Comparison of ENCODE assay signal across 1 cellular context in the genomic region with DNA sequence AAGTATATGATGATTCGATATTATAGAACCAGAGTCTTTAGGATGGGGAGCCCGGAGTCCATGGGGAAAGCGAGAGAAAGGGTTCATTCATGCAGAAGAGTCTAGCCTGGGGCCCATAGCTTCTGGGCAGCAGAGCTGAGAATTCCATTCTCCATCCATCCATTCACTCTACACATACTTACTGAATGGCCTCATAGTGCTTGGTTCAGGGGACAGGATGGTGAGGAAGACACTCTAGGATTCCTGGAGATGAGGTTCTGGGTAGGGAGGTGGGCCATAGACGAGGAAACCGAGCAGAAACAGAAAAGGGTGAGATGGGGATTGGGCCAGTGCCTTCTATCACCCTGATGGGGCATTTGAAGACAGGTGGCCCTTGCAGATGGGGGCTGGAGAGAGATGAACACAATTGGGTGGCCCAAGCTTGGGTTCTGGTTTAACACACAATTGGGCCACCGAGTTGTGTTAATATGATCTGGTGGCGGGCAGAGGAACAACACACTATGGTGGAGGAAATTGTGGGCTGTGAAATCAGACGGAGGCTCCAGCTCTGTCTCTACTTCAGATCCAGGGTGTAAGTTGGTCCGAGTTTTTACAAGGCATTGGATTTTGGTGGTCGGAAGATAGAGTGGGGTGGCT.
TF ChIP-seq lines count a peak whose summit lies in the region.

No MANE protein-coding gene starts in this region.

TF ChIP-seq in K562, 482 proteins besides CTCF, POLR2A, EP300 and RAD21 (continues in another document):
- TF ChIP-seq, protein P1, sequence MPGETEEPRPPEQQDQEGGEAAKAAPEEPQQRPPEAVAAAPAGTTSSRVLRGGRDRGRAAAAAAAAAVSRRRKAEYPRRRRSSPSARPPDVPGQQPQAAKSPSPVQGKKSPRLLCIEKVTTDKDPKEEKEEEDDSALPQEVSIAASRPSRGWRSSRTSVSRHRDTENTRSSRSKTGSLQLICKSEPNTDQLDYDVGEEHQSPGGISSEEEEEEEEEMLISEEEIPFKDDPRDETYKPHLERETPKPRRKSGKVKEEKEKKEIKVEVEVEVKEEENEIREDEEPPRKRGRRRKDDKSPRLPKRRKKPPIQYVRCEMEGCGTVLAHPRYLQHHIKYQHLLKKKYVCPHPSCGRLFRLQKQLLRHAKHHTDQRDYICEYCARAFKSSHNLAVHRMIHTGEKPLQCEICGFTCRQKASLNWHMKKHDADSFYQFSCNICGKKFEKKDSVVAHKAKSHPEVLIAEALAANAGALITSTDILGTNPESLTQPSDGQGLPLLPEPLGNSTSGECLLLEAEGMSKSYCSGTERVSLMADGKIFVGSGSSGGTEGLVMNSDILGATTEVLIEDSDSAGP (CRISPR knock-in tag; IDR thresholded peaks at IDR 0.05), result no peak
- TF ChIP-seq, protein P2, sequence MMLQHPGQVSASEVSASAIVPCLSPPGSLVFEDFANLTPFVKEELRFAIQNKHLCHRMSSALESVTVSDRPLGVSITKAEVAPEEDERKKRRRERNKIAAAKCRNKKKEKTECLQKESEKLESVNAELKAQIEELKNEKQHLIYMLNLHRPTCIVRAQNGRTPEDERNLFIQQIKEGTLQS (IDR thresholded peaks at IDR 0.05), result no peak
- TF ChIP-seq, protein P2 (CRISPR knock-in tag; conservative IDR thresholded peaks at IDR 0.05), result no peak
- TF ChIP-seq MTA2 (IDR thresholded peaks at IDR 0.05; ENCODE audit: low read depth) (no peak), XRCC4 (IDR thresholded peaks at IDR 0.05; ENCODE audit: extremely low read depth, insufficient read depth, insufficient read length) (no peak), BCOR (IDR thresholded peaks at IDR 0.05) (no peak), SMAD4 (CRISPR knock-in tag; conservative IDR thresholded peaks at IDR 0.05) (no peak), NFXL1 (CRISPR knock-in tag; IDR thresholded peaks at IDR 0.05) (peak; percentile 16; the same call in 1 of the 2 replicates), MEF2D (tag; conservative IDR thresholded peaks at IDR 0.05; ENCODE audit: low read depth) (peak; percentile 3; the same call in 1 of the 2 replicates), LCOR (CRISPR knock-in tag; IDR thresholded peaks at IDR 0.05) (no peak), COPS2 (conservative IDR thresholded peaks at IDR 0.05) (no peak), U2AF2 (optimal IDR thresholded peaks at IDR 0.05; ENCODE audit: low read depth, low read length) (no peak), EHMT2 (IDR thresholded peaks at IDR 0.05) (no peak), SRSF7 (optimal IDR thresholded peaks at IDR 0.05; ENCODE audit: low read depth, low read length) (no peak), GABPB1 (CRISPR knock-in tag; IDR thresholded peaks at IDR 0.05) (no peak), CBX8 (IDR thresholded peaks at IDR 0.05; ENCODE audit: borderline replicate concordance, extremely low read depth, low read depth, low read length, poor library complexity, severe bottlenecking) (no peak), ZNF766 (CRISPR knock-in tag; conservative IDR thresholded peaks at IDR 0.05) (no peak), TCF3 (CRISPR knock-in tag; IDR thresholded peaks at IDR 0.05) (no peak), MECOM (CRISPR knock-in tag; IDR thresholded peaks at IDR 0.05) (0 out of 2 replicates have a peak, but pooled peaks have one; percentile 20), NR2C2 (CRISPR knock-in tag; IDR thresholded peaks at IDR 0.05) (no peak), NR2C2 (tag; IDR thresholded peaks at IDR 0.05) (0 out of 2 replicates have a peak, but pooled peaks have one; percentile 7), JUNB (CRISPR knock-in tag; conservative IDR thresholded peaks at IDR 0.05) (no peak), RFX7 (CRISPR knock-in tag; IDR thresholded peaks at IDR 0.05) (no peak), ZNF436 (CRISPR knock-in tag; IDR thresholded peaks at IDR 0.05) (no peak), L3MBTL2 (IDR thresholded peaks at IDR 0.05) (0 out of 2 replicates have a peak, but pooled peaks have one; percentile 50), ZZZ3 (IDR thresholded peaks at IDR 0.05) (no peak), ZNF41 (CRISPR knock-in tag; conservative IDR thresholded peaks at IDR 0.05) (no peak), FOXK2 (conservative IDR thresholded peaks at IDR 0.05 in 1 of 2, IDR thresholded peaks at IDR 0.05 in 1 of 2; ENCODE audit: low read depth in 2 of 2) (no peak), ZNF212 (CRISPR knock-in tag; IDR thresholded peaks at IDR 0.05) (no peak), RAD51 (IDR thresholded peaks at IDR 0.05; ENCODE audit: borderline replicate concordance, low read depth) (no peak), CAMTA2 (CRISPR knock-in tag; conservative IDR thresholded peaks at IDR 0.05) (no peak), KLF1 (tag; IDR thresholded peaks at IDR 0.05) (peak; percentile 65; the same call in 1 of the 2 replicates), PTBP1 (IDR thresholded peaks at IDR 0.05; ENCODE audit: low read depth, low read length) (no peak), NCOR1 (IDR thresholded peaks at IDR 0.05) (no peak), RB1 (IDR thresholded peaks at IDR 0.05; ENCODE audit: low read depth) (no peak), NFE2L1 (tag; IDR thresholded peaks at IDR 0.05; ENCODE audit: borderline replicate concordance, low read depth) (no peak), MCM3 (IDR thresholded peaks at IDR 0.05) (no peak), SAFB2 (IDR thresholded peaks at IDR 0.05; ENCODE audit: borderline replicate concordance, low read depth, low read length, severe bottlenecking) (no peak), BRF1 (IDR thresholded peaks at IDR 0.05; ENCODE audit: borderline replicate concordance, extremely low read depth, insufficient read length) (no peak), DNMT1 (IDR thresholded peaks at IDR 0.05) (no peak), CBFA2T2 (conservative IDR thresholded peaks at IDR 0.05) (no peak), GATA2 (CRISPR knock-in tag; IDR thresholded peaks at IDR 0.05) (no peak), RNF2 (IDR thresholded peaks at IDR 0.05) (no peak), CTBP1 (IDR thresholded peaks at IDR 0.05; ENCODE audit: borderline replicate concordance) (no peak)
- TF ChIP-seq, protein P3, sequence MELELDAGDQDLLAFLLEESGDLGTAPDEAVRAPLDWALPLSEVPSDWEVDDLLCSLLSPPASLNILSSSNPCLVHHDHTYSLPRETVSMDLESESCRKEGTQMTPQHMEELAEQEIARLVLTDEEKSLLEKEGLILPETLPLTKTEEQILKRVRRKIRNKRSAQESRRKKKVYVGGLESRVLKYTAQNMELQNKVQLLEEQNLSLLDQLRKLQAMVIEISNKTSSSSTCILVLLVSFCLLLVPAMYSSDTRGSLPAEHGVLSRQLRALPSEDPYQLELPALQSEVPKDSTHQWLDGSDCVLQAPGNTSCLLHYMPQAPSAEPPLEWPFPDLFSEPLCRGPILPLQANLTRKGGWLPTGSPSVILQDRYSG (tag; conservative IDR thresholded peaks at IDR 0.05; ENCODE audit: low read depth), result no peak
- TF ChIP-seq, protein P4, sequence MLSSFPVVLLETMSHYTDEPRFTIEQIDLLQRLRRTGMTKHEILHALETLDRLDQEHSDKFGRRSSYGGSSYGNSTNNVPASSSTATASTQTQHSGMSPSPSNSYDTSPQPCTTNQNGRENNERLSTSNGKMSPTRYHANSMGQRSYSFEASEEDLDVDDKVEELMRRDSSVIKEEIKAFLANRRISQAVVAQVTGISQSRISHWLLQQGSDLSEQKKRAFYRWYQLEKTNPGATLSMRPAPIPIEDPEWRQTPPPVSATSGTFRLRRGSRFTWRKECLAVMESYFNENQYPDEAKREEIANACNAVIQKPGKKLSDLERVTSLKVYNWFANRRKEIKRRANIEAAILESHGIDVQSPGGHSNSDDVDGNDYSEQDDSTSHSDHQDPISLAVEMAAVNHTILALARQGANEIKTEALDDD (IDR thresholded peaks at IDR 0.05), result no peak
- TF ChIP-seq, protein P5, sequence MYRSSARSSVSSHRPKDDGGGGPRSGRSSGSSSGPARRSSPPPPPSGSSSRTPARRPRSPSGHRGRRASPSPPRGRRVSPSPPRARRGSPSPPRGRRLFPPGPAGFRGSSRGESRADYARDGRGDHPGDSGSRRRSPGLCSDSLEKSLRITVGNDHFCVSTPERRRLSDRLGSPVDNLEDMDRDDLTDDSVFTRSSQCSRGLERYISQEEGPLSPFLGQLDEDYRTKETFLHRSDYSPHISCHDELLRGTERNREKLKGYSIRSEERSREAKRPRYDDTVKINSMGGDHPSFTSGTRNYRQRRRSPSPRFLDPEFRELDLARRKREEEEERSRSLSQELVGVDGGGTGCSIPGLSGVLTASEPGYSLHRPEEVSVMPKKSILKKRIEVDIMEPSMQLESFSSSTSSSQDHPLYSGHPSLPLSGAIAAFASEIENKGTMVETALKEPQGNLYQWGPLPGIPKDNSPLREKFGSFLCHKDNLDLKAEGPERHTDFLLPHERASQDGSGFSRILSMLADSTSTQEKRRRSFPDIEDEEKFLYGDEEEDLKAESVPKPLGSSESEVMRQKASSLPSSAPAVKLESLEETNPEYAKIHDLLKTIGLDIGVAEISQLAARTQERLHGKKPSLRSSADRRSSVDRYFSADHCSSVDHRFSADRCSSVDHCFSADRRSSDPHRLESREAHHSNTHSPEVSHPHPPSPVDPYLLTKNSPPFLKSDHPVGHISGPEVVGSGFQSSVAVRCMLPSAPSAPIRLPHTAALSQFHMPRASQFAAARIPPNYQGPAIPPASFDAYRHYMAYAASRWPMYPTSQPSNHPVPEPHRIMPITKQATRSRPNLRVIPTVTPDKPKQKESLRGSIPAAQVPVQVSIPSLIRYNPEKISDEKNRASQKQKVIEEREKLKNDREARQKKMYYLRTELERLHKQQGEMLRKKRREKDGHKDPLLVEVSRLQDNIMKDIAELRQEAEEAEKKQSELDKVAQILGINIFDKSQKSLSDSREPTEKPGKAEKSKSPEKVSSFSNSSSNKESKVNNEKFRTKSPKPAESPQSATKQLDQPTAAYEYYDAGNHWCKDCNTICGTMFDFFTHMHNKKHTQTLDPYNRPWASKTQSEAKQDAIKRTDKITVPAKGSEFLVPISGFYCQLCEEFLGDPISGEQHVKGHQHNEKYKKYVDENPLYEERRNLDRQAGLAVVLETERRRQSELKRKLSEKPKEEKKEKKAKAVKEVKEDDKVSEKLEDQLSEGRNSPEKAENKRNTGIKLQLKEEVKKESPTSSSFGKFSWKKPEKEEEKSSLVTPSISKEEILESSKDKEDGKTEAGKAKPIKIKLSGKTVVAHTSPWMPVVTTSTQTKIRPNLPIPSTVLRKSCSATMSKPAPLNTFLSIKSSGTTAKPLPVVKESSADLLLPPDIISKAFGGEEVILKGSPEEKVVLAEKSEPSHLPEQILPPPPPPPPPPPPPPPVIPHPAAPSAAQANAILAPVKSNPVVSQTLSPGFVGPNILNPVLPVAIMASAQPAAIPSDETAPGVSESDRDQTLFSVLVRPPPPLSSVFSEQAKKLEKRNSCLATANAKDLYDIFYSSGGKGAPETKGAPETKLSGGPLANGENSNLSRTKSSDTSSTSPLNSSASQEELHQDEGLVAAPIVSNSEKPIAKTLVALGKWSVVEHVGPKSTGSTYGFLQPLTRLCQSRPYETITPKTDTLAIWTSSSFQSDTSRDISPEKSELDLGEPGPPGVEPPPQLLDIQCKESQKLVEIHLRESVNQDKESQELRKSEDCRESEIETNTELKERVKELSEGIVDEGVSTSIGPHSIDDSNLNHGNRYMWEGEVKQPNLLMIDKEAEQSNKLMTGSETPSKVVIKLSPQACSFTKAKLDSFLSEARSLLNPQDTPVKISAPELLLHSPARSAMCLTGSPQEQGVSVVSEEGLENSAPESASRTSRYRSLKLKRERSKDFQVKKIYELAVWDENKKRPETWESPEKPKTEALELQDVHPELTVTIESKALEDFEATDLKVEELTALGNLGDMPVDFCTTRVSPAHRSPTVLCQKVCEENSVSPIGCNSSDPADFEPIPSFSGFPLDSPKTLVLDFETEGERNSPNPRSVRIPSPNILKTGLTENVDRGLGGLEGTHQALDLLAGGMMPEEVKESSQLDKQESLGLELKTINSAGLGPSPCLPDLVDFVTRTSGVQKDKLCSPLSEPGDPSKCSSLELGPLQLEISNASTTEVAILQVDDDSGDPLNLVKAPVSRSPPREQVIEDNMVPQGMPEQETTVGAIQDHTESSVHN (IDR thresholded peaks at IDR 0.05; ENCODE audit: borderline replicate concordance in 1 of 2, low read depth in 1 of 2), result no peak
- TF ChIP-seq, protein P6, sequence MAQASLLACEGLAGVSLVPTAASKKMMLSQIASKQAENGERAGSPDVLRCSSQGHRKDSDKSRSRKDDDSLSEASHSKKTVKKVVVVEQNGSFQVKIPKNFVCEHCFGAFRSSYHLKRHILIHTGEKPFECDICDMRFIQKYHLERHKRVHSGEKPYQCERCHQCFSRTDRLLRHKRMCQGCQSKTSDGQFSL (CRISPR knock-in tag; IDR thresholded peaks at IDR 0.05), result no peak
- TF ChIP-seq, protein P6 (tag; IDR thresholded peaks at IDR 0.05), result peak in 1 of 2 experiments; percentile 69; a peak in 2 of 4 replicates
- TF ChIP-seq, protein P7, sequence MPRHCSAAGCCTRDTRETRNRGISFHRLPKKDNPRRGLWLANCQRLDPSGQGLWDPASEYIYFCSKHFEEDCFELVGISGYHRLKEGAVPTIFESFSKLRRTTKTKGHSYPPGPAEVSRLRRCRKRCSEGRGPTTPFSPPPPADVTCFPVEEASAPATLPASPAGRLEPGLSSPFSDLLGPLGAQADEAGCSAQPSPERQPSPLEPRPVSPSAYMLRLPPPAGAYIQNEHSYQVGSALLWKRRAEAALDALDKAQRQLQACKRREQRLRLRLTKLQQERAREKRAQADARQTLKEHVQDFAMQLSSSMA (CRISPR knock-in tag; IDR thresholded peaks at IDR 0.05), result no peak
- TF ChIP-seq, protein P8, sequence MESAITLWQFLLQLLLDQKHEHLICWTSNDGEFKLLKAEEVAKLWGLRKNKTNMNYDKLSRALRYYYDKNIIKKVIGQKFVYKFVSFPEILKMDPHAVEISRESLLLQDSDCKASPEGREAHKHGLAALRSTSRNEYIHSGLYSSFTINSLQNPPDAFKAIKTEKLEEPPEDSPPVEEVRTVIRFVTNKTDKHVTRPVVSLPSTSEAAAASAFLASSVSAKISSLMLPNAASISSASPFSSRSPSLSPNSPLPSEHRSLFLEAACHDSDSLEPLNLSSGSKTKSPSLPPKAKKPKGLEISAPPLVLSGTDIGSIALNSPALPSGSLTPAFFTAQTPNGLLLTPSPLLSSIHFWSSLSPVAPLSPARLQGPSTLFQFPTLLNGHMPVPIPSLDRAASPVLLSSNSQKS (CRISPR knock-in tag; IDR thresholded peaks at IDR 0.05), result no peak
- TF ChIP-seq, protein P9, sequence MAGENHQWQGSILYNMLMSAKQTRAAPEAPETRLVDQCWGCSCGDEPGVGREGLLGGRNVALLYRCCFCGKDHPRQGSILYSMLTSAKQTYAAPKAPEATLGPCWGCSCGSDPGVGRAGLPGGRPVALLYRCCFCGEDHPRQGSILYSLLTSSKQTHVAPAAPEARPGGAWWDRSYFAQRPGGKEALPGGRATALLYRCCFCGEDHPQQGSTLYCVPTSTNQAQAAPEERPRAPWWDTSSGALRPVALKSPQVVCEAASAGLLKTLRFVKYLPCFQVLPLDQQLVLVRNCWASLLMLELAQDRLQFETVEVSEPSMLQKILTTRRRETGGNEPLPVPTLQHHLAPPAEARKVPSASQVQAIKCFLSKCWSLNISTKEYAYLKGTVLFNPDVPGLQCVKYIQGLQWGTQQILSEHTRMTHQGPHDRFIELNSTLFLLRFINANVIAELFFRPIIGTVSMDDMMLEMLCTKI (IDR thresholded peaks at IDR 0.05; ENCODE audit: partially characterized antibody), result no peak
